In the genomic region with DNA sequence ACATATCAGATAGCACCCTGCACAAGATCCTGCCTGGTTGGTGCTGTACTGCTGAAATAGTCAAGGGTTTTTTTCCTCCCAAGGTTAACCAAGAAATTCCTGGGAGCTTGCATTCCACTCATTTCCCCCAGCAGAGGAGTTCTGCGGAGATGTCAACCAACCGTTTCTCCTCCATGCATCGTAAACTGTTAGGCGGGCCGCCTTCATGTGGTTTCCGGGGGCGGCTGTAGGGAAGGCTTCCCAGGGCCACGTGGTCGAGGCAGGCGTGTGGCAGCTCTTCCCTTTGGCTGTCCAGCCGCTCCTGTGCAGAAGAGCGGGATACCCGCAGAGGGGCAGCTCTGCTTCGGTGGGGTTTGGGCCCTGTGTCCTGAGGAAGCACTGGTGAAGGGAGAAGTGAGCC, we compare ENCODE assay signal across 1 cellular context.
TF ChIP-seq lines count a peak whose summit lies in the region.

No MANE protein-coding gene starts in this region.

TF ChIP-seq in HEK293, 187 proteins besides CTCF, POLR2A, EP300 and RAD21:
- TF ChIP-seq, protein P1, sequence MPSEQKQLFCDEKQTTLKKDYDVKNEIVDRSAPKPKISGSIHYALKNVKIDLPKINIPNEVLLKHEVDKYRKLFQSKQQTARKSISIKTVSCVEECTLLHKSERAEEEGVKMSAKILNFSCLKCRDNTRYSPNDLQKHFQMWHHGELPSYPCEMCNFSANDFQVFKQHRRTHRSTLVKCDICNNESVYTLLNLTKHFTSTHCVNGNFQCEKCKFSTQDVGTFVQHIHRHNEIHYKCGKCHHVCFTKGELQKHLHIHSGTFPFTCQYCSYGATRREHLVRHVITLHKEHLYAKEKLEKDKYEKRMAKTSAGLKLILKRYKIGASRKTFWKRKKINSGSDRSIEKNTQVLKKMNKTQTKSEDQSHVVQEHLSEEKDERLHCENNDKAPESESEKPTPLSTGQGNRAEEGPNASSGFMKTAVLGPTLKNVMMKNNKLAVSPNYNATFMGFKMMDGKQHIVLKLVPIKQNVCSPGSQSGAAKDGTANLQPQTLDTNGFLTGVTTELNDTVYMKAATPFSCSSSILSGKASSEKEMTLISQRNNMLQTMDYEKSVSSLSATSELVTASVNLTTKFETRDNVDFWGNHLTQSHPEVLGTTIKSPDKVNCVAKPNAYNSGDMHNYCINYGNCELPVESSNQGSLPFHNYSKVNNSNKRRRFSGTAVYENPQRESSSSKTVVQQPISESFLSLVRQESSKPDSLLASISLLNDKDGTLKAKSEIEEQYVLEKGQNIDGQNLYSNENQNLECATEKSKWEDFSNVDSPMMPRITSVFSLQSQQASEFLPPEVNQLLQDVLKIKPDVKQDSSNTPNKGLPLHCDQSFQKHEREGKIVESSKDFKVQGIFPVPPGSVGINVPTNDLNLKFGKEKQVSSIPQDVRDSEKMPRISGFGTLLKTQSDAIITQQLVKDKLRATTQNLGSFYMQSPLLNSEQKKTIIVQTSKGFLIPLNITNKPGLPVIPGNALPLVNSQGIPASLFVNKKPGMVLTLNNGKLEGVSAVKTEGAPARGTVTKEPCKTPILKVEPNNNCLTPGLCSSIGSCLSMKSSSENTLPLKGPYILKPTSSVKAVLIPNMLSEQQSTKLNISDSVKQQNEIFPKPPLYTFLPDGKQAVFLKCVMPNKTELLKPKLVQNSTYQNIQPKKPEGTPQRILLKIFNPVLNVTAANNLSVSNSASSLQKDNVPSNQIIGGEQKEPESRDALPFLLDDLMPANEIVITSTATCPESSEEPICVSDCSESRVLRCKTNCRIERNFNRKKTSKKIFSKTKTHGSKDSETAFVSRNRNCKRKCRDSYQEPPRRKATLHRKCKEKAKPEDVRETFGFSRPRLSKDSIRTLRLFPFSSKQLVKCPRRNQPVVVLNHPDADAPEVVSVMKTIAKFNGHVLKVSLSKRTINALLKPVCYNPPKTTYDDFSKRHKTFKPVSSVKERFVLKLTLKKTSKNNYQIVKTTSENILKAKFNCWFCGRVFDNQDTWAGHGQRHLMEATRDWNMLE (tag by site-specific recombination; conservative IDR thresholded peaks at IDR 0.05; ENCODE audit: low read depth): no peak
- TF ChIP-seq SP7 (tag by site-specific recombination; IDR thresholded peaks at IDR 0.05) (0 out of 2 replicates have a peak, but pooled peaks have one; percentile 16), EGR2 (tag by site-specific recombination; IDR thresholded peaks at IDR 0.05; ENCODE audit: low read depth) (peak; percentile 95), ZNF776 (tag by site-specific recombination; IDR thresholded peaks at IDR 0.05; ENCODE audit: borderline replicate concordance) (no peak), ZNF792 (tag by site-specific recombination; IDR thresholded peaks at IDR 0.05) (no peak), ZNF335 (tag by site-specific recombination; conservative IDR thresholded peaks at IDR 0.05) (no peak), ZNF785 (tag by site-specific recombination; IDR thresholded peaks at IDR 0.05) (no peak), ZFHX2 (tag by site-specific recombination; conservative IDR thresholded peaks at IDR 0.05) (peak; percentile 97), ZNF48 (tag by site-specific recombination; IDR thresholded peaks at IDR 0.05) (no peak), ZNF341 (tag by site-specific recombination; IDR thresholded peaks at IDR 0.05; ENCODE audit: low read depth) (peak; percentile 62), ZNF530 (tag by site-specific recombination; IDR thresholded peaks at IDR 0.05; ENCODE audit: low read depth) (no peak), ZBTB21 (tag by site-specific recombination; IDR thresholded peaks at IDR 0.05) (no peak), ZSCAN23 (tag by site-specific recombination; IDR thresholded peaks at IDR 0.05) (no peak), ZBTB1 (tag by site-specific recombination; IDR thresholded peaks at IDR 0.05) (no peak), ZNF366 (tag by site-specific recombination; conservative IDR thresholded peaks at IDR 0.05) (no peak), GLI2 (tag by site-specific recombination; IDR thresholded peaks at IDR 0.05; ENCODE audit: borderline replicate concordance, low read depth) (no peak), IKZF3 (tag by site-specific recombination; IDR thresholded peaks at IDR 0.05) (no peak), GLI4 (tag by site-specific recombination; IDR thresholded peaks at IDR 0.05) (no peak)
- TF ChIP-seq, protein P2, sequence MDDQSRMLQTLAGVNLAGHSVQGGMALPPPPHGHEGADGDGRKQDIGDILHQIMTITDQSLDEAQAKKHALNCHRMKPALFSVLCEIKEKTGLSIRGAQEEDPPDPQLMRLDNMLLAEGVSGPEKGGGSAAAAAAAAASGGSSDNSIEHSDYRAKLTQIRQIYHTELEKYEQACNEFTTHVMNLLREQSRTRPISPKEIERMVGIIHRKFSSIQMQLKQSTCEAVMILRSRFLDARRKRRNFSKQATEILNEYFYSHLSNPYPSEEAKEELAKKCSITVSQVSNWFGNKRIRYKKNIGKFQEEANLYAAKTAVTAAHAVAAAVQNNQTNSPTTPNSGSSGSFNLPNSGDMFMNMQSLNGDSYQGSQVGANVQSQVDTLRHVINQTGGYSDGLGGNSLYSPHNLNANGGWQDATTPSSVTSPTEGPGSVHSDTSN (CRISPR knock-in tag; IDR thresholded peaks at IDR 0.05): no peak
- TF ChIP-seq, protein P3, sequence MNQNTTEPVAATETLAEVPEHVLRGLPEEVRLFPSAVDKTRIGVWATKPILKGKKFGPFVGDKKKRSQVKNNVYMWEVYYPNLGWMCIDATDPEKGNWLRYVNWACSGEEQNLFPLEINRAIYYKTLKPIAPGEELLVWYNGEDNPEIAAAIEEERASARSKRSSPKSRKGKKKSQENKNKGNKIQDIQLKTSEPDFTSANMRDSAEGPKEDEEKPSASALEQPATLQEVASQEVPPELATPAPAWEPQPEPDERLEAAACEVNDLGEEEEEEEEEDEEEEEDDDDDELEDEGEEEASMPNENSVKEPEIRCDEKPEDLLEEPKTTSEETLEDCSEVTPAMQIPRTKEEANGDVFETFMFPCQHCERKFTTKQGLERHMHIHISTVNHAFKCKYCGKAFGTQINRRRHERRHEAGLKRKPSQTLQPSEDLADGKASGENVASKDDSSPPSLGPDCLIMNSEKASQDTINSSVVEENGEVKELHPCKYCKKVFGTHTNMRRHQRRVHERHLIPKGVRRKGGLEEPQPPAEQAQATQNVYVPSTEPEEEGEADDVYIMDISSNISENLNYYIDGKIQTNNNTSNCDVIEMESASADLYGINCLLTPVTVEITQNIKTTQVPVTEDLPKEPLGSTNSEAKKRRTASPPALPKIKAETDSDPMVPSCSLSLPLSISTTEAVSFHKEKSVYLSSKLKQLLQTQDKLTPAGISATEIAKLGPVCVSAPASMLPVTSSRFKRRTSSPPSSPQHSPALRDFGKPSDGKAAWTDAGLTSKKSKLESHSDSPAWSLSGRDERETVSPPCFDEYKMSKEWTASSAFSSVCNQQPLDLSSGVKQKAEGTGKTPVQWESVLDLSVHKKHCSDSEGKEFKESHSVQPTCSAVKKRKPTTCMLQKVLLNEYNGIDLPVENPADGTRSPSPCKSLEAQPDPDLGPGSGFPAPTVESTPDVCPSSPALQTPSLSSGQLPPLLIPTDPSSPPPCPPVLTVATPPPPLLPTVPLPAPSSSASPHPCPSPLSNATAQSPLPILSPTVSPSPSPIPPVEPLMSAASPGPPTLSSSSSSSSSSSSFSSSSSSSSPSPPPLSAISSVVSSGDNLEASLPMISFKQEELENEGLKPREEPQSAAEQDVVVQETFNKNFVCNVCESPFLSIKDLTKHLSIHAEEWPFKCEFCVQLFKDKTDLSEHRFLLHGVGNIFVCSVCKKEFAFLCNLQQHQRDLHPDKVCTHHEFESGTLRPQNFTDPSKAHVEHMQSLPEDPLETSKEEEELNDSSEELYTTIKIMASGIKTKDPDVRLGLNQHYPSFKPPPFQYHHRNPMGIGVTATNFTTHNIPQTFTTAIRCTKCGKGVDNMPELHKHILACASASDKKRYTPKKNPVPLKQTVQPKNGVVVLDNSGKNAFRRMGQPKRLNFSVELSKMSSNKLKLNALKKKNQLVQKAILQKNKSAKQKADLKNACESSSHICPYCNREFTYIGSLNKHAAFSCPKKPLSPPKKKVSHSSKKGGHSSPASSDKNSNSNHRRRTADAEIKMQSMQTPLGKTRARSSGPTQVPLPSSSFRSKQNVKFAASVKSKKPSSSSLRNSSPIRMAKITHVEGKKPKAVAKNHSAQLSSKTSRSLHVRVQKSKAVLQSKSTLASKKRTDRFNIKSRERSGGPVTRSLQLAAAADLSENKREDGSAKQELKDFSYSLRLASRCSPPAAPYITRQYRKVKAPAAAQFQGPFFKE (tag by site-specific recombination; IDR thresholded peaks at IDR 0.05; ENCODE audit: borderline replicate concordance): no peak
